23 cellular contexts compared by ENCODE assay signal in genomic region chr9:4105183-4105582, GRCh38.
DNase-seq lines count a peak whose midpoint lies in the region; ATAC-seq and TF ChIP-seq lines count a peak whose summit lies in the region.
"Had no signal": no experiment of that assay in that cellular context is flagged by ENCODE, and none has a peak within 500 bp of the region (broad histone marks: within the 10 kb centered on the region; RNA-seq: fewer than 3 reads in every experiment).

No MANE protein-coding gene starts in this region.

- H3K27ac ChIP-seq in right atrium auricular region: peak overlapping the region in 1 of 2 donors; percentile 71
- peak overlapping the region in 8 of 12 donors; percentile 6 to 71 (median 48) for H3K27ac ChIP-seq in heart left ventricle
- H3K27ac ChIP-seq in muscle layer of duodenum (ENCODE audit: low read length): peak overlapping the region; percentile 52
- H3K27ac ChIP-seq in A673 (ENCODE audit: low read depth, low read length, poor library complexity, severe bottlenecking): no peak overlapping the region

- no peak for TF ChIP-seq POLR2A in heart left ventricle (IDR thresholded peaks at IDR 0.05)

- peaks cover 20% of the 10 kb centered on the region for H3K4me1 Mint-ChIP-seq in type B pancreatic cell (ENCODE audit: unreplicated experiment)
- H3K4me1 Mint-ChIP-seq: CD8-positive, alpha-beta memory T cell; H9 had no signal

- H3K27ac Mint-ChIP-seq in type B pancreatic cell: peak overlapping the region; percentile 85
- H3K27ac Mint-ChIP-seq: CD8-positive, alpha-beta memory T cell; H9 had no signal

- no peaks in the 10 kb centered on the region for H3K27me3 Mint-ChIP-seq in type B pancreatic cell

- H3K36me3 Mint-ChIP-seq in type B pancreatic cell: no peaks in the 10 kb centered on the region
- H3K36me3 Mint-ChIP-seq: CD8-positive, alpha-beta memory T cell had no signal

- intact Hi-C loops in Right ventricle myocardium superior (cut with DNase I): no loop called here
- intact Hi-C loops in heart left ventricle (cut with DNase I): no loop called here
- intact Hi-C loops in A673 (cut with micrococcal nuclease; ENCODE audit: unreplicated experiment): no loop called here

- CTCF ChIA-PET in A673 (lab: Charles Lee): no interaction called here

- no peaks in the 10 kb centered on the region for H3K9me3 ChIP-seq in right atrium auricular region
- no peaks in the 10 kb centered on the region for H3K9me3 ChIP-seq in heart left ventricle
- H3K9me3 ChIP-seq in muscle layer of duodenum (ENCODE audit: control insufficient read depth in 1 of 2, low read length in 2 of 2): no peaks in the 10 kb centered on the region
- H3K9me3 ChIP-seq in A673 (ENCODE audit: low read depth, low read length, poor library complexity, severe bottlenecking): no peaks in the 10 kb centered on the region
- H3K9me3 ChIP-seq: MG63 had no signal

- no peak for TF ChIP-seq CTCF in right atrium auricular region (IDR thresholded peaks at IDR 0.05)
- no peak for TF ChIP-seq CTCF in heart left ventricle (IDR thresholded peaks at IDR 0.05)
- TF ChIP-seq CTCF in type B pancreatic cell (conservative IDR thresholded peaks at IDR 0.05): no peak
- no peak for TF ChIP-seq CTCF in A673 (conservative IDR thresholded peaks at IDR 0.05; ENCODE audit: low read depth, low read length)

- H3K4me3 ChIP-seq in right atrium auricular region (no peak overlapping the region), heart left ventricle (no peak overlapping the region), muscle layer of duodenum (ENCODE audit: low read depth in 1 of 2, low read length in 2 of 2) (no peak overlapping the region), A673 (ENCODE audit: low read depth, low read length, poor library complexity, severe bottlenecking) (no peak overlapping the region)
- H3K4me3 ChIP-seq: GM12878, MG63 had no signal

- BruUV-seq in A673 (replicated peaks; lab: Mats Ljungman, UMichigan): no TSS peak

- H3K4me1 ChIP-seq in right atrium auricular region: peaks cover 0 to 13% of the 10 kb centered on the region in 2 donors
- peaks cover 0 to 26% (median 7%) of the 10 kb centered on the region in 12 donors for H3K4me1 ChIP-seq in heart left ventricle
- peaks cover 0 to 12% of the 10 kb centered on the region in 2 donors for H3K4me1 ChIP-seq in muscle layer of duodenum (ENCODE audit: control insufficient read depth in 1 of 2, insufficient read depth in 2 of 2, low read length in 2 of 2)
- H3K4me1 ChIP-seq in A673 (ENCODE audit: insufficient read depth, low read length, poor library complexity, severe bottlenecking): no peaks in the 10 kb centered on the region

- H3K4me3 Mint-ChIP-seq in type B pancreatic cell: no peak overlapping the region
- H3K4me3 Mint-ChIP-seq: CD8-positive, alpha-beta memory T cell; H9 had no signal

- ATAC-seq in Right ventricle myocardium superior (ENCODE audit: poor library complexity) (peak; percentile 80), heart left ventricle (peak; percentile 44 to 68 (median 56))
- ATAC-seq: GM12878 had no signal

- peak; percentile 42 for DNase-seq in Right ventricle myocardium superior
- DNase-seq in right atrium auricular region (ENCODE audit: low spot score): no peak
- DNase-seq in heart left ventricle: no peak
- no peak for DNase-seq in type B pancreatic cell (ENCODE audit: extremely low spot score, unreplicated experiment)
- DNase-seq in activated effector memory CD4-positive, alpha-beta T cell treated with Interleukin-2 at 50 U/mL for 16 hours: no peak
- no peak for DNase-seq in A673 (ENCODE audit: low spot score)
- no peak for DNase-seq in NCI-H2227 (lab: John Stamatoyannopoulos, UW; ENCODE audit: unreplicated experiment)
- DNase-seq: 8988T; CD8-positive, alpha-beta memory T cell; DND-41; H9; IMR-90; Karpas-422; MG63; NCI-H1092; NCI-H1694; NCI-H2107; NCI-H345; NCI-H69; NK-92 treated with Interleukin-12 subunit alpha and Interleukin-12 subunit beta, amount 100 ng/mL, for 24 hours; RPMI8226 had no signal

- POLR2A ChIA-PET in A673 (lab: Charles Lee; ENCODE audit: low non-redundant PET): no interaction called here

- H3K36me3 ChIP-seq in right atrium auricular region (no peaks in the 10 kb centered on the region), heart left ventricle (no peaks in the 10 kb centered on the region), muscle layer of duodenum (ENCODE audit: control insufficient read depth in 1 of 2, insufficient read depth in 2 of 2, low read length in 2 of 2) (no peaks in the 10 kb centered on the region), A673 (ENCODE audit: insufficient read depth, low read length, poor library complexity, severe bottlenecking) (no peaks in the 10 kb centered on the region)
- H3K36me3 ChIP-seq: MG63 had no signal

- H3K9me3 Mint-ChIP-seq in type B pancreatic cell: peaks cover 11% of the 10 kb centered on the region
- H3K9me3 Mint-ChIP-seq: CD8-positive, alpha-beta memory T cell; H9 had no signal

- no peaks in the 10 kb centered on the region for H3K27me3 ChIP-seq in right atrium auricular region
- no peaks in the 10 kb centered on the region for H3K27me3 ChIP-seq in heart left ventricle
- no peaks in the 10 kb centered on the region for H3K27me3 ChIP-seq in muscle layer of duodenum (ENCODE audit: low read depth, low read length)
- no peaks in the 10 kb centered on the region for H3K27me3 ChIP-seq in A673 (replicated peaks; ENCODE audit: insufficient read depth, low read depth, low read length, poor library complexity)
- H3K27me3 ChIP-seq: MG63 had no signal
